12 cellular contexts compared by ENCODE assay signal in the genomic region with DNA sequence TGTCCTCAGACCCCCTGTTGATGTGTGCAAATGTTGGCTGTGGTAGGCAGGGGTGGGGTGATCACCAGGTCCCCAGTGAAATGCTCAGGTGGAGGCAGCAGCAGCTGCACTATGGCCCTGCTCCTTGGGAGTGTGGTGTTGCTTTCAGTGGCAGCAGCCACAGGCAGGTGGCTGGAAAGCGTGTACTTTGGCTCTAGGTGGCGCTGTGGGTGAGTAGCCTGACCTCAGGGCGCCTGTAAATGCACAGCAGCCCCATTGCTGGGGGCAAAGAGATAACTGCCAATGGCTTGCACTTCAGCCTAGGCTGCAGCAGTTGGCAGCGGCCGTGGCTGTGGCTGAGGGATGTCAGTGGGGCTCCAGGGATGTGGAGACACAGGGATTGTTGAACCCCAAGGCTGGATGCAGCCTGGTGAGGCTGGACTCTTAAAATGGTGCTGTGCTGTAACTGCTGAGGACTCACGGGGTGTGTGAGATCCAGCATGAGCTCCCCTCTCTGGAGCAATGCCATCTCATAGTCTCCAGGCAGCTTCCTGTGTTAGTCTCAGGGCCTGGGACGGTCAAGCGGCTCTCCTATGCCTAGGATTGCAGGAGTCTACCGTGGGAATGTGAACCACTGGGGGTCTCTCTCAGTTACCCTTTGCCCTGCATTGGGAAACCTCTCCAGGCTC.
DNase-seq lines count a peak whose midpoint lies in the region; ATAC-seq and TF ChIP-seq lines count a peak whose summit lies in the region.
"Had no signal": no experiment of that assay in that cellular context is flagged by ENCODE, and none has a peak within 500 bp of the region (broad histone marks: within the 10 kb centered on the region; RNA-seq: fewer than 3 reads in every experiment).

No MANE protein-coding gene starts in this region.

- H3K4me1 ChIP-seq in right atrium auricular region, result no peaks in the 10 kb centered on the region
- H3K4me1 ChIP-seq: body of pancreas had no signal

- TF ChIP-seq CTCF in right atrium auricular region (IDR thresholded peaks at IDR 0.05), result no peak
- TF ChIP-seq CTCF in NB4 (IDR thresholded peaks at IDR 0.05; ENCODE audit: low read depth, low read length), result peak; percentile 16

- H3K27me3 ChIP-seq in right atrium auricular region, result no peaks in the 10 kb centered on the region
- H3K27me3 ChIP-seq: body of pancreas had no signal

- peaks cover 0 to 4% of the 10 kb centered on the region in 2 donors for H3K9me3 ChIP-seq in right atrium auricular region
- H3K9me3 ChIP-seq: body of pancreas had no signal

- intact Hi-C loops in Right ventricle myocardium inferior (cut with DNase I), result no loop called here

- H3K4me3 ChIP-seq in right atrium auricular region (no peak overlapping the region), NB4 (ENCODE audit: low read depth, low read length) (no peak overlapping the region)
- H3K4me3 ChIP-seq: body of pancreas had no signal

- H3K36me3 ChIP-seq in right atrium auricular region, result no peaks in the 10 kb centered on the region

- peak; percentile 17 for DNase-seq in Right ventricle myocardium inferior (ENCODE audit: missing footprints)
- DNase-seq in right atrium auricular region (ENCODE audit: low spot score), result no peak
- DNase-seq in NB4 (ENCODE audit: low read depth), result peak; percentile 6
- DNase-seq in erythroblast (lab: John Stamatoyannopoulos, UW), result peak; percentile 3 to 11
- DNase-seq in activated CD8-positive, alpha-beta memory T cell treated with anti-CD3 and anti-CD28 coated beads, Interleukin-2, amount 50 U/mL, for 4 hours, result no peak
- no peak for DNase-seq in glomerular visceral epithelial cell (ENCODE audit: extremely low spot score)
- DNase-seq in activated CD4-positive, alpha-beta T cell treated with anti-CD3 and anti-CD28 coated beads for 1 hour, result no peak
- DNase-seq in NCI-H187 treated with DMSO at 0.1 percent for 48 hours (lab: John Stamatoyannopoulos, UW), result no peak
- DNase-seq: activated naive CD4-positive, alpha-beta T cell treated with Interleukin-2 at 50 U/mL for 16 hours; NCI-H2029 treated with DMSO at 0.1 percent for 48 hours; T1000 had no signal

- no peak overlapping the region for H3K27ac ChIP-seq in right atrium auricular region
- H3K27ac ChIP-seq: body of pancreas had no signal

- ATAC-seq in Right ventricle myocardium inferior, result no peak
- ATAC-seq: body of pancreas had no signal

- TF ChIP-seq POLR2A in NB4 (IDR thresholded peaks at IDR 0.05; ENCODE audit: extremely low read depth, insufficient read length), result no peak
- no peak for TF ChIP-seq POLR2A in erythroblast (IDR thresholded peaks at IDR 0.05; ENCODE audit: low read length)

Comparison
In these comparisons a context has a peak if more than half of its experiments do, and no peak if none do; other contexts are left out.
1. DNase-seq: peak in Right ventricle myocardium inferior (single experiment), NB4 (single experiment) and erythroblast (2 of 2); none in right atrium auricular region (single experiment), activated CD8-positive, alpha-beta memory T cell treated with anti-CD3 and anti-CD28 coated beads, Interleukin-2, amount 50 U/mL, for 4 hours (single experiment), glomerular visceral epithelial cell (single experiment), activated CD4-positive, alpha-beta T cell treated with anti-CD3 and anti-CD28 coated beads for 1 hour (single experiment) and NCI-H187 treated with DMSO at 0.1 percent for 48 hours (single experiment).